ENCODE assay signal across 8 cellular contexts in the genomic region with DNA sequence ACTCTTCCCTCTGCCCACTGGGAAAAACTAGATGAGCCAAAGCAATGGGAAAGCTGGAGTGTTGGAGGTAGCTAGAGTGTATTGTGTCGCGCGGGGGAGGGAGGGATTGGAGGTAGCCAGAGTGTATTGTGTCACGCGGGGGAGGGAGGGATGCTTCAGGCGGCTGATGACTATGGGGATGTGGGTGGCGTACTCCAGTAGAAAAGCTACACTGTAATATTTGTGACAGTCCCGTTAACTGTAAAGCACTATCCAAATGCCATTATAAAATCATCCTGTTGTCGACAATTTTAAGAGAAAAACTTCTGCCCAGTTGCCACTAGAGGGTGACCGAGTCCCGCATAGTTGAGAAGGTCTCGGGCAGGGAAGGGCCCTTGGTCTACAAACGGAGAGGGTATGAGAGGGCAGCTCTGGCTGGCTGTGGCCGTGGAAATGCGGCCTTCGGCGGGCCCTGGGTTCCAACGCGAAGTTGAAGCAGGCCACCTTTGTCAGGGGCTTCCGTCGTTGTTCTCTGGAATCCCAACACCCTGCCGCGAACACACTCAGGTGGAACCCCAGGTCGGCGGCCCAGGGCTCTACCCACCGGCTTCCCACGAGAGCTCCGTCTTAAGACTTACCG. TPM values are rescaled to one million over a fixed set of nuclear protein-coding genes. Genes with fewer than 3 reads are reported as not detected.
DNase-seq lines count a peak whose midpoint lies in the region; ATAC-seq and TF ChIP-seq lines count a peak whose summit lies in the region.

No MANE protein-coding gene starts in this region.

- ATAC-seq in HG03135 (IDR thresholded peaks at IDR 0.05; ENCODE audit: unreplicated experiment) (peak; percentile 60), lung (ENCODE audit: insufficient read depth, low FRiP score) (peak; percentile 87), GM18873 (IDR thresholded peaks at IDR 0.05; ENCODE audit: low FRiP score, unreplicated experiment) (no peak)

- H3K27ac ChIP-seq in lung (ENCODE audit: low read depth in 1 of 2, low read length in 1 of 2), result no peak overlapping the region

- no peak overlapping the region for H3K4me3 ChIP-seq in lung

- no peaks in the 10 kb centered on the region for H3K4me1 ChIP-seq in lung (ENCODE audit: control insufficient read depth in 2 of 2, insufficient read depth in 2 of 2, low read length in 2 of 2)

- DNase-seq in DMS153 (lab: John Stamatoyannopoulos, UW), result peak; percentile 52
- peak; percentile 70 for DNase-seq in NCI-H526 treated with DMSO at 0.1 percent for 48 hours (lab: John Stamatoyannopoulos, UW)
- DNase-seq in activated CD4-positive, alpha-beta T cell treated with anti-CD3 and anti-CD28 coated beads, Interleukin-2, amount 50 U/mL, for 1 hour, result peak; percentile 67
- peak; percentile 48 to 77 for DNase-seq in dermis microvascular lymphatic vessel endothelial cell (ENCODE audit: low read depth in 2 of 2)
- peak; percentile 72 for DNase-seq in lung (ENCODE audit: low spot score)
- DNase-seq in stimulated activated CD8-positive, alpha-beta memory T cell treated with anti-CD3 and anti-CD28 coated beads, Interleukin-12 subunit alpha, Interleukin-12 subunit beta, amount 100 ng/mL, for 4 hours (ENCODE audit: low read depth), result peak; percentile 50

- H3K27me3 ChIP-seq in lung (ENCODE audit: control insufficient read depth, insufficient read depth), result no peaks in the 10 kb centered on the region

- no peaks in the 10 kb centered on the region for H3K36me3 ChIP-seq in lung (ENCODE audit: control insufficient read depth in 2 of 2, insufficient read depth in 2 of 2, low read length in 2 of 2)

- peak; percentile 83 for TF ChIP-seq CTCF in lung (IDR thresholded peaks at IDR 0.05; ENCODE audit: control extremely low read depth, extremely low read depth)

- no peaks in the 10 kb centered on the region for H3K9me3 ChIP-seq in lung (ENCODE audit: control insufficient read depth in 2 of 2, insufficient read depth in 1 of 2, low read length in 1 of 2)

- 35 to 36% methylated on average over 29 of the region's 29 CpGs for WGBS in lung, 2 donors

RNA-seq across cellular contexts. Expression of gene PLEK2, which starts 15.1 kb away (rescaled TPM):
- 0.51 and 5.5 TPM in 2 replicates for total RNA-seq in dermis microvascular lymphatic vessel endothelial cell
- total RNA-seq in lung, result 1 to 10 TPM; 2.8 to 4.9 TPM
- 1 to 10 TPM; 3.6 to 4.2 TPM for polyA plus RNA-seq in lung
